Comparison of ENCODE assay signal across 19 cellular contexts in genomic region chr11:34495724-34496377, GRCh38. TPM values are rescaled to one million over a fixed set of nuclear protein-coding genes. Genes with fewer than 3 reads are reported as not detected.
A peak's percentile ranks its signal among the peaks of the same experiment; 100 is the strongest.
DNase-seq lines count a peak whose midpoint lies in the region; ATAC-seq and TF ChIP-seq lines count a peak whose summit lies in the region.
"Had no signal": no experiment of that assay in that cellular context is flagged by ENCODE, and none has a peak within 500 bp of the region (broad histone marks: within the 10 kb centered on the region; RNA-seq: fewer than 3 reads in every experiment).

No MANE protein-coding gene starts in this region.

- no peak overlapping the region for H3K4me2 ChIP-seq in GM23248 (ENCODE audit: unreplicated experiment)

- no peaks in the 10 kb centered on the region for H3K9me2 ChIP-seq in GM23248 (ENCODE audit: insufficient read depth)

- H3K27ac Mint-ChIP-seq in T-cell = no peak overlapping the region
- H3K27ac Mint-ChIP-seq: activated T-helper 2 cell treated with anti-CD3 and anti-CD28 coated beads, Interferon-gamma antibody, Interleukin-2, Interleukin-4, amounts not matched to agents 10 μg/mL and 5 μg/mL and 100 μg/mL, durations not matched to agents 14 hours and 24 hours and 36 hours; endodermal cell had no signal

- no peaks in the 10 kb centered on the region for H4K20me1 ChIP-seq in GM23248 (ENCODE audit: insufficient read depth)

- no peaks in the 10 kb centered on the region for H3K36me3 Mint-ChIP-seq in T-cell

- H3K27me3 Mint-ChIP-seq in T-cell = peaks cover 5 to 12% of the 10 kb centered on the region in 2 donors

- CTCF ChIA-PET in T-cell (lab: Charles Lee) = no interaction called here

- no peaks in the 10 kb centered on the region for H3K4me1 Mint-ChIP-seq in T-cell

- H3K4me3 ChIP-seq in GM23248 = no peak overlapping the region
- no peak overlapping the region for H3K4me3 ChIP-seq in breast epithelium
- H3K4me3 ChIP-seq in gastroesophageal sphincter = no peak overlapping the region

- no peak overlapping the region for H3K4me3 Mint-ChIP-seq in T-cell
- H3K4me3 Mint-ChIP-seq: endodermal cell had no signal

- H3K27ac ChIP-seq in GM23248 (no peak overlapping the region), breast epithelium (peak overlapping the region; percentile 50 to 55), gastroesophageal sphincter (no peak overlapping the region)

- DNase-seq in GM23248 (peak; percentile 22), NCI-H345 (lab: John Stamatoyannopoulos, UW) (peak; percentile 72), breast epithelium (ENCODE audit: low spot score in 2 of 2) (no peak), renal cortical epithelial cell (ENCODE audit: low read depth) (peak; percentile 54), foreskin melanocyte (no peak), T-cell (no peak)
- DNase-seq: cerebellar nuclear complex, GDM1, hippocampal formation, occipital lobe had no signal

- H3K27me3 ChIP-seq in GM23248 (replicated peaks; ENCODE audit: insufficient read depth) (no peaks in the 10 kb centered on the region), breast epithelium (no peaks in the 10 kb centered on the region), gastroesophageal sphincter (peaks cover 20% of the 10 kb centered on the region)

- no peaks in the 10 kb centered on the region for H3K9me3 ChIP-seq in GM23248 (ENCODE audit: low read depth)
- no peaks in the 10 kb centered on the region for H3K9me3 ChIP-seq in breast epithelium
- H3K9me3 ChIP-seq in gastroesophageal sphincter = no peaks in the 10 kb centered on the region

- H3K9me3 Mint-ChIP-seq in T-cell = no peaks in the 10 kb centered on the region
- H3K9me3 Mint-ChIP-seq: activated T-helper 2 cell treated with anti-CD3 and anti-CD28 coated beads, Interferon-gamma antibody, Interleukin-2, Interleukin-4, amounts not matched to agents 10 μg/mL and 5 μg/mL and 100 μg/mL, durations not matched to agents 14 hours and 24 hours and 36 hours; endodermal cell had no signal

- H3F3A ChIP-seq in GM23248 (ENCODE audit: insufficient read depth) = no peaks in the 10 kb centered on the region

- no peaks in the 10 kb centered on the region for H3K36me3 ChIP-seq in GM23248 (ENCODE audit: low read depth)
- no peaks in the 10 kb centered on the region for H3K36me3 ChIP-seq in breast epithelium
- H3K36me3 ChIP-seq in gastroesophageal sphincter = no peaks in the 10 kb centered on the region

- TF ChIP-seq EP300 in gastroesophageal sphincter (IDR thresholded peaks at IDR 0.05) = no peak

- H3K9ac ChIP-seq in GM23248 = no peak overlapping the region

- WGBS in GM23248 (ENCODE audit: low coverage in 1 of 2, low lambda C conversion rate in 2 of 2, missing lambda C conversion rate in 2 of 2), 2 experiments = 73 to 78% methylated on average over 20 to 26 of the region's 26 CpGs
- WGBS in gastroesophageal sphincter (ENCODE audit: low coverage in 1 of 2), 2 donors = 36 to 76% methylated on average over 3 to 6 of the region's 26 CpGs

- in situ Hi-C loops in GM23248 (cut with MboI) = loop anchor here (10.0 kb wide), 1 partner anchor 321 kb away; no protein-coding TSS in a partner anchor

- TF ChIP-seq POLR2A in breast epithelium (IDR thresholded peaks at IDR 0.05) = no peak
- TF ChIP-seq POLR2A in gastroesophageal sphincter (IDR thresholded peaks at IDR 0.05) = no peak

- ATAC-seq in gastroesophageal sphincter = no peak
- no peak for ATAC-seq in T-cell (replicated peaks in 1 of 4)
- no peak for ATAC-seq in GM21786 (IDR thresholded peaks at IDR 0.05; ENCODE audit: unreplicated experiment)
- ATAC-seq: Right ventricle myocardium inferior had no signal

- intact Hi-C loops in breast epithelium (cut with DNase I; ENCODE audit: low total_unique reads) = no loop called here

- no peaks in the 10 kb centered on the region; the same call in 1 of the 2 replicates for H3K4me1 ChIP-seq in GM23248 (ENCODE audit: insufficient read depth)
- H3K4me1 ChIP-seq in breast epithelium = no peaks in the 10 kb centered on the region
- no peaks in the 10 kb centered on the region for H3K4me1 ChIP-seq in gastroesophageal sphincter

- no peak for TF ChIP-seq CTCF in breast epithelium (IDR thresholded peaks at IDR 0.05)
- no peak for TF ChIP-seq CTCF in gastroesophageal sphincter (IDR thresholded peaks at IDR 0.05)

- H3K79me2 ChIP-seq in GM23248 (ENCODE audit: insufficient read depth) = no peaks in the 10 kb centered on the region

- no peak overlapping the region for H2AFZ ChIP-seq in GM23248

- POLR2A ChIA-PET in T-cell (lab: Charles Lee) = interaction anchor here in 1 of 2 donors (0.6 kb wide), 1 partner anchor 478 kb away, joined by 3 read pairs; no protein-coding TSS in a partner anchor

RNA-seq across cellular contexts. Expression of gene ELF5, which starts 17.7 kb away (rescaled TPM):
- not detected in 2 replicates for total RNA-seq in GM23248 (2014; rRNA removed; shearing (Covaris generic))
- not detected in 2 replicates for polyA plus RNA-seq in GM23248 (2016; fragmentation: Nextera tagmentation; extraction: Ambion mirVana)
- total RNA-seq in breast epithelium (10 to 100 TPM in 2 of 3 donors, not detected in 1; 18.7 to 32.5 TPM), renal cortical epithelial cell (0.35 TPM in 1 of 2 replicates, not detected in the other), gastroesophageal sphincter (1 to 10 TPM in 1 of 4 donors, not detected in 3; 1.1 TPM), T-cell (not detected)
- total RNA-seq: activated CD8-positive, alpha-beta memory T cell treated with anti-CD3 and anti-CD28 coated beads for 36 hours; activated T-helper 2 cell treated with anti-CD3 and anti-CD28 coated beads, Interferon-gamma antibody, Interleukin-2, Interleukin-4, amounts not matched to agents 10 μg/mL and 5 μg/mL and 100 μg/mL, durations not matched to agents 14 hours and 24 hours and 36 hours; endodermal cell; NCI-H460; occipital lobe; Right ventricle myocardium inferior; skeletal muscle tissue; T-helper 1 cell treated with Interleukin-12 subunit alpha and Interleukin-12 subunit beta and Interleukin-4 antibody, amounts not matched to agents 30 ng/mL and 1 ng/mL, for 36 hours had no signal

RNA-seq across cellular contexts. Expression of gene CAT, which starts 57.1 kb away (rescaled TPM):
- 49.4 and 57.0 TPM in 2 replicates for total RNA-seq in GM23248 (2014; rRNA removed; shearing (Covaris generic))
- 52.5 and 54.5 TPM in 2 replicates for polyA plus RNA-seq in GM23248 (2016; fragmentation: Nextera tagmentation; extraction: Ambion mirVana)
- total RNA-seq in breast epithelium = 100 to 1,000 TPM; 177 to 469 (median 190) TPM
- total RNA-seq in renal cortical epithelial cell = 93.1 and 343 TPM in 2 replicates
- 100 to 1,000 TPM in 3 of 4 donors, 10 to 100 TPM in 1; 81.0 to 213 (median 125) TPM for total RNA-seq in gastroesophageal sphincter
- 10 to 100 TPM; 26.2 to 43.5 (median 37.6) TPM for total RNA-seq in T-cell
- total RNA-seq: NCI-H460 had no signal

Comparison
In these comparisons a context has a peak if more than half of its experiments do, and no peak if none do; other contexts are left out.
1. DNase-seq: peak in GM23248 (single experiment), NCI-H345 (single experiment) and renal cortical epithelial cell (single experiment); none in breast epithelium (0 of 2), foreskin melanocyte (single experiment) and T-cell (0 of 34).
2. H3K27ac ChIP-seq: peak in breast epithelium (2 of 2); none in GM23248 (single experiment) and gastroesophageal sphincter (0 of 4).